In genomic region chr15:75641603-75642002, GRCh38 we compare ENCODE assay signal across 10 cellular contexts. TPM values are rescaled to one million over a fixed set of nuclear protein-coding genes. Genes with fewer than 3 reads are reported as not detected.
DNase-seq lines count a peak whose midpoint lies in the region; ATAC-seq, FAIRE-seq and TF ChIP-seq lines count a peak whose summit lies in the region.
"Had no signal": no experiment of that assay in that cellular context is flagged by ENCODE, and none has a peak within 500 bp of the region (broad histone marks: within the 10 kb centered on the region; RNA-seq: fewer than 3 reads in every experiment).

No MANE protein-coding gene starts in this region.

- H3K4me2 ChIP-seq in BLaER1 (peak overlapping the region; percentile 94), DOHH2 (ENCODE audit: low read length) (peak overlapping the region; percentile 46), OCI-LY7 (ENCODE audit: low read length) (peak overlapping the region; percentile 41), HepG2 (ENCODE audit: low read depth, low read length) (peak overlapping the region; percentile 26; the same call in 1 of the 2 replicates)

- peaks cover 32% of the 10 kb centered on the region for H4K20me1 ChIP-seq in BLaER1
- H4K20me1 ChIP-seq in DOHH2 (ENCODE audit: control insufficient read depth, insufficient read depth, low read depth, low read length): peaks cover 22% of the 10 kb centered on the region
- H4K20me1 ChIP-seq in OCI-LY7 (ENCODE audit: insufficient read depth, low read length): peaks cover 26% of the 10 kb centered on the region
- no peaks in the 10 kb centered on the region; the same call in 1 of the 2 replicates for H4K20me1 ChIP-seq in HepG2 (ENCODE audit: insufficient read depth, low read length)

- DNase-seq in OCI-LY7 (ENCODE audit: low spot score) (peak; percentile 78), HepG2 (ENCODE audit: low spot score) (no peak), iPS-NIHi7 (ENCODE audit: extremely low spot score) (no peak), SW 1271 (lab: John Stamatoyannopoulos, UW) (no peak)
- DNase-seq in stimulated activated CD4-positive, alpha-beta T cell treated with anti-CD3 and anti-CD28 coated beads, Interleukin-2, amount 100 ng/mL, for 24 hours: no peak
- DNase-seq in activated CD4-positive, alpha-beta T cell treated with anti-CD3 and anti-CD28 coated beads, Interleukin-2, amount 50 U/mL, for 4 hours: no peak
- DNase-seq: NCI-H1048 had no signal

- H2AFZ ChIP-seq in OCI-LY7 (ENCODE audit: low read length): peak overlapping the region; percentile 20; the same call in 1 of the 2 replicates
- H2AFZ ChIP-seq in HepG2 (ENCODE audit: low read length): no peak overlapping the region

- no peak overlapping the region for H3K4me3 ChIP-seq in BLaER1
- H3K4me3 ChIP-seq in DOHH2 (ENCODE audit: low read length): 0 out of 2 replicates have a peak overlapping the region, but pooled peaks have one; percentile 29
- no peak overlapping the region for H3K4me3 ChIP-seq in OCI-LY7 (ENCODE audit: low read depth, low read length, poor library complexity, severe bottlenecking)
- H3K4me3 ChIP-seq in HepG2 (replicated peaks in 1 of 3; ENCODE audit: insufficient read depth in 1 of 3, low read depth in 2 of 3, low read length in 3 of 3): no peak overlapping the region

- in situ Hi-C loops in HepG2 (cut with HindIII; ENCODE audit: extremely low pct_ligation_motif_present, low pct_unique_long_range_greater_than_20kb): loop anchor here (10.0 kb wide), 1 partner anchor 277 kb away; the partner anchor contains the start of gene MAN2C1

- no peak for FAIRE-seq in HepG2 (lab: Jason Lieb, UNC)
- FAIRE-seq: H54 had no signal

- H3K36me3 ChIP-seq in BLaER1 (peaks cover 10% of the 10 kb centered on the region), DOHH2 (ENCODE audit: control insufficient read depth, low read length) (peaks cover 34% of the 10 kb centered on the region), OCI-LY7 (ENCODE audit: insufficient read depth, low read length) (peaks cover 28% of the 10 kb centered on the region), HepG2 (replicated peaks in 1 of 2; ENCODE audit: control insufficient read depth in 1 of 2, insufficient read depth in 2 of 2, low read length in 2 of 2) (0 out of 5 replicates have a peak, but pooled peaks cover 0 to 3% of the 10 kb centered on the region in 2 experiments)

- no peak overlapping the region for H3K9ac ChIP-seq in BLaER1
- H3K9ac ChIP-seq in HepG2 (ENCODE audit: insufficient read depth, low read depth, low read length): no peak overlapping the region

- POLR2A ChIA-PET in OCI-LY7 (lab: Charles Lee): interaction anchor here (0.6 to 3.5 kb wide), 9 partner anchors 9 to 694 kb away, joined by 3 to 23 read pairs (median 5); partner anchors contain the start of genes MAN2C1 and SIN3A
- POLR2A ChIA-PET in HepG2 (lab: Yijun Ruan, JAX): interaction anchor here (0.7 to 6.9 kb wide), 8 partner anchors 10 to 488 kb away, joined by 3 to 47 read pairs (median 22); partner anchors contain the start of genes MAN2C1, SIN3A and SNUPN

- H3K4me1 ChIP-seq in BLaER1 (peaks cover 56% of the 10 kb centered on the region), DOHH2 (ENCODE audit: control insufficient read depth, low read length) (peaks cover 33% of the 10 kb centered on the region), OCI-LY7 (ENCODE audit: insufficient read depth, low read length, poor library complexity, severe bottlenecking) (peaks cover 31% of the 10 kb centered on the region), HepG2 (ENCODE audit: insufficient read depth, low read length) (peaks cover 40% of the 10 kb centered on the region)

- H3K27ac ChIP-seq in BLaER1: no peak overlapping the region
- peak overlapping the region; percentile 9; the same call in 1 of the 2 replicates for H3K27ac ChIP-seq in DOHH2 (ENCODE audit: low read depth, low read length)
- peak overlapping the region; percentile 85 for H3K27ac ChIP-seq in OCI-LY7 (ENCODE audit: low read depth, low read length, poor library complexity, severe bottlenecking)
- peak overlapping the region; percentile 94 for H3K27ac ChIP-seq in HepG2 (ENCODE audit: extremely low read length, insufficient read depth, low read length)

- no peaks in the 10 kb centered on the region for H3K9me2 ChIP-seq in DOHH2 (replicated peaks; ENCODE audit: control insufficient read depth, low read length)
- no peaks in the 10 kb centered on the region for H3K9me2 ChIP-seq in OCI-LY7 (ENCODE audit: insufficient read depth, low read length)

- WGBS in HepG2 (ENCODE audit: low lambda C conversion rate): 33% methylated on average over 5 of the region's 5 CpGs

- H3K9me3 ChIP-seq in BLaER1 (no peaks in the 10 kb centered on the region), DOHH2 (ENCODE audit: control insufficient read depth, insufficient read depth, low read length) (no peaks in the 10 kb centered on the region), OCI-LY7 (ENCODE audit: low read length) (no peaks in the 10 kb centered on the region), HepG2 (ENCODE audit: low read length) (no peaks in the 10 kb centered on the region)

- TF ChIP-seq CTCF in DOHH2 (IDR thresholded peaks at IDR 0.05; ENCODE audit: low read depth, low read length, poor library complexity, severe bottlenecking) (no peak), OCI-LY7 (conservative IDR thresholded peaks at IDR 0.05; ENCODE audit: low read length) (no peak), HepG2 (CRISPR knock-in tag; IDR thresholded peaks at IDR 0.05) (no peak)

- H3K27me3 ChIP-seq in BLaER1 (no peaks in the 10 kb centered on the region), DOHH2 (ENCODE audit: control insufficient read depth, low read length) (peaks cover 11% of the 10 kb centered on the region), HepG2 (ENCODE audit: control insufficient read depth in 1 of 2, insufficient read depth in 2 of 2, low read length in 2 of 2) (peaks cover 0 to 2% of the 10 kb centered on the region in 2 experiments; a peak in 1 of 5 replicates)

- TF ChIP-seq POLR2A in HepG2 (IDR thresholded peaks at IDR 0.05; ENCODE audit: insufficient read depth in 1 of 2, low read depth in 2 of 2, low read length in 2 of 2): no peak

- H3K79me2 ChIP-seq in DOHH2 (ENCODE audit: control insufficient read depth, low read length) (peaks cover 36% of the 10 kb centered on the region), OCI-LY7 (ENCODE audit: insufficient read depth, low read depth, low read length) (peaks cover 33% of the 10 kb centered on the region), HepG2 (ENCODE audit: insufficient read depth, low read length) (peaks cover 34% of the 10 kb centered on the region)

- peak; percentile 7; the same call in 2 of the 3 replicates for ATAC-seq in HepG2

- H3F3A ChIP-seq in DOHH2 (ENCODE audit: control insufficient read depth, insufficient read depth): peaks cover 9% of the 10 kb centered on the region

- no TSS peak for BruUV-seq in OCI-LY7 (replicated peaks; lab: Mats Ljungman, UMichigan)
- no TSS peak for BruUV-seq in HepG2 (replicated peaks; lab: Mats Ljungman, UMichigan)

- no peak for TF ChIP-seq RAD21 in HepG2 (CRISPR knock-in tag; IDR thresholded peaks at IDR 0.05)

- intact Hi-C loops in OCI-LY7 (cut with micrococcal nuclease; ENCODE audit: unreplicated experiment): loop anchor here (1.0 to 5.0 kb wide), 4 partner anchors 63 to 294 kb away; partner anchors contain the start of genes MAN2C1, NEIL1 and PTPN9
- intact Hi-C loops in HepG2 (cut with micrococcal nuclease; ENCODE audit: unreplicated experiment): loop anchor here (2.0 kb wide), 1 partner anchor 15 kb away; no protein-coding TSS in a partner anchor

- TF ChIP-seq EP300 in HepG2 (IDR thresholded peaks at IDR 0.05; ENCODE audit: low read depth in 2 of 2, low read length in 2 of 2) (no peak), HepG2 (CRISPR knock-in tag; IDR thresholded peaks at IDR 0.05; ENCODE audit: borderline replicate concordance) (no peak)

- CTCF ChIA-PET in OCI-LY7 (lab: Charles Lee; ENCODE audit: unreplicated experiment): no interaction called here
- CTCF ChIA-PET in HepG2 (lab: Yijun Ruan, JAX; ENCODE audit: low intra/inter-chr PET ratio, low total read pairs): no interaction called here

RNA-seq across cellular contexts. Expression of gene IMP3, which starts 1.6 kb away (rescaled TPM):
- total RNA-seq in OCI-LY7 (2014; rRNA removed; shearing (Covaris generic)): 135 and 174 TPM in 2 replicates
- total RNA-seq in OCI-LY7 (2022): 91.2 and 101 TPM in 2 replicates
- 143 and 165 TPM in 2 replicates for total RNA-seq in HepG2 (2016; rRNA removed; fragmentation: Illumina TruSeq; extraction: Trizol)
- total RNA-seq in HepG2 (2016; cell fraction: cytosol; rRNA removed; fragmentation: Illumina TruSeq; extraction: Trizol; ENCODE audit: low read depth): 53.3 and 58.3 TPM in 2 replicates
- total RNA-seq in HepG2 (2016; cell fraction: insoluble cytoplasmic fraction; rRNA removed; fragmentation: Illumina TruSeq; extraction: Trizol): 140 and 190 TPM in 2 replicates
- 89.4 and 101 TPM in 2 replicates for total RNA-seq in HepG2 (2016; cell fraction: membrane; rRNA removed; fragmentation: Illumina TruSeq; extraction: Trizol)
- 53.0 and 64.9 TPM in 2 replicates for total RNA-seq in HepG2 (2016; cell fraction: nucleus; rRNA removed; fragmentation: Illumina TruSeq; extraction: Trizol)
- polyA plus RNA-seq in HepG2 (2011; rRNA removed): 38.3 and 40.4 TPM in 2 replicates
- polyA plus RNA-seq in HepG2 (2011; cell fraction: cytosol; rRNA removed): 55.6 and 80.6 TPM in 2 replicates
- polyA plus RNA-seq in HepG2 (2011; cell fraction: nucleus; rRNA removed): 36.4 and 36.8 TPM in 2 replicates
- polyA plus RNA-seq in HepG2 (2012): 33.6 and 51.6 TPM in 2 replicates
- 32.6 and 40.1 TPM in 2 replicates for polyA plus RNA-seq in HepG2 (2016; cell fraction: cytosol; fragmentation: Illumina TruSeq; extraction: Trizol; ENCODE audit: low read depth)
- 146 and 162 TPM in 2 replicates for polyA plus RNA-seq in HepG2 (2016; cell fraction: insoluble cytoplasmic fraction; fragmentation: Illumina TruSeq; extraction: Trizol; ENCODE audit: low read depth)
- polyA plus RNA-seq in HepG2 (2016; cell fraction: membrane; fragmentation: Illumina TruSeq; extraction: Trizol; ENCODE audit: low read depth): 51.8 and 60.0 TPM in 2 replicates
- polyA plus RNA-seq in HepG2 (2016; cell fraction: nucleus; fragmentation: Illumina TruSeq; extraction: Trizol; ENCODE audit: insufficient read depth, low read depth): 76.9 and 83.4 TPM in 2 replicates
- 38.2 and 47.6 TPM in 2 replicates for polyA minus RNA-seq in HepG2 (2011; rRNA and poly(A)+ RNA removed; ENCODE audit: low replicate concordance)
- 32.0 and 35.4 TPM in 2 replicates for polyA minus RNA-seq in HepG2 (2011; cell fraction: cytosol; rRNA and poly(A)+ RNA removed)
- 17.8 and 21.0 TPM in 2 replicates for polyA minus RNA-seq in HepG2 (2011; cell fraction: nucleus; rRNA and poly(A)+ RNA removed)

RNA-seq across cellular contexts. Expression of gene SNX33, which starts 6.1 kb away (rescaled TPM):
- total RNA-seq in OCI-LY7 (2014; rRNA removed; shearing (Covaris generic)): 0.05 and 0.09 TPM in 2 replicates
- total RNA-seq in OCI-LY7 (2022) (0.31 and 0.38 TPM in 2 replicates), HepG2 (2016; rRNA removed; fragmentation: Illumina TruSeq; extraction: Trizol) (10.8 and 11.0 TPM in 2 replicates)
- 0.71 and 0.91 TPM in 2 replicates for total RNA-seq in HepG2 (2016; cell fraction: cytosol; rRNA removed; fragmentation: Illumina TruSeq; extraction: Trizol; ENCODE audit: low read depth)
- 7.9 and 10.3 TPM in 2 replicates for total RNA-seq in HepG2 (2016; cell fraction: insoluble cytoplasmic fraction; rRNA removed; fragmentation: Illumina TruSeq; extraction: Trizol)
- 3.9 and 4.8 TPM in 2 replicates for total RNA-seq in HepG2 (2016; cell fraction: membrane; rRNA removed; fragmentation: Illumina TruSeq; extraction: Trizol)
- total RNA-seq in HepG2 (2016; cell fraction: nucleus; rRNA removed; fragmentation: Illumina TruSeq; extraction: Trizol): 10.1 and 11.4 TPM in 2 replicates
- 11.6 and 18.9 TPM in 2 replicates for polyA plus RNA-seq in HepG2 (2011; rRNA removed)
- polyA plus RNA-seq in HepG2 (2011; cell fraction: cytosol; rRNA removed): 9.3 and 11.8 TPM in 2 replicates
- polyA plus RNA-seq in HepG2 (2011; cell fraction: nucleus; rRNA removed): 50.4 and 52.6 TPM in 2 replicates
- 12.7 and 13.6 TPM in 2 replicates for polyA plus RNA-seq in HepG2 (2012)
- 0.63 and 0.86 TPM in 2 replicates for polyA plus RNA-seq in HepG2 (2016; cell fraction: cytosol; fragmentation: Illumina TruSeq; extraction: Trizol; ENCODE audit: low read depth)
- polyA plus RNA-seq in HepG2 (2016; cell fraction: insoluble cytoplasmic fraction; fragmentation: Illumina TruSeq; extraction: Trizol; ENCODE audit: low read depth): 9.7 and 12.3 TPM in 2 replicates
- 2.5 and 3.6 TPM in 2 replicates for polyA plus RNA-seq in HepG2 (2016; cell fraction: membrane; fragmentation: Illumina TruSeq; extraction: Trizol; ENCODE audit: low read depth)
- 19.1 and 19.2 TPM in 2 replicates for polyA plus RNA-seq in HepG2 (2016; cell fraction: nucleus; fragmentation: Illumina TruSeq; extraction: Trizol; ENCODE audit: insufficient read depth, low read depth)
- 26.7 and 38.9 TPM in 2 replicates for polyA minus RNA-seq in HepG2 (2011; rRNA and poly(A)+ RNA removed; ENCODE audit: low replicate concordance)
- polyA minus RNA-seq in HepG2 (2011; cell fraction: cytosol; rRNA and poly(A)+ RNA removed): 13.9 and 19.9 TPM in 2 replicates
- polyA minus RNA-seq in HepG2 (2011; cell fraction: nucleus; rRNA and poly(A)+ RNA removed): 21.4 and 25.6 TPM in 2 replicates

RNA-seq across cellular contexts. Expression of gene SNUPN, which starts 16.1 kb away (rescaled TPM):
- total RNA-seq in OCI-LY7 (2014; rRNA removed; shearing (Covaris generic)): 32.4 and 44.4 TPM in 2 replicates
- 69.4 and 71.1 TPM in 2 replicates for total RNA-seq in OCI-LY7 (2022)
- total RNA-seq in HepG2 (2016; rRNA removed; fragmentation: Illumina TruSeq; extraction: Trizol): 16.4 and 18.3 TPM in 2 replicates
- 6.8 and 7.2 TPM in 2 replicates for total RNA-seq in HepG2 (2016; cell fraction: cytosol; rRNA removed; fragmentation: Illumina TruSeq; extraction: Trizol; ENCODE audit: low read depth)
- 15.6 and 16.3 TPM in 2 replicates for total RNA-seq in HepG2 (2016; cell fraction: insoluble cytoplasmic fraction; rRNA removed; fragmentation: Illumina TruSeq; extraction: Trizol)
- total RNA-seq in HepG2 (2016; cell fraction: membrane; rRNA removed; fragmentation: Illumina TruSeq; extraction: Trizol): 12.1 and 13.5 TPM in 2 replicates
- total RNA-seq in HepG2 (2016; cell fraction: nucleus; rRNA removed; fragmentation: Illumina TruSeq; extraction: Trizol): 6.7 and 7.2 TPM in 2 replicates
- 7.6 and 9.0 TPM in 2 replicates for polyA plus RNA-seq in HepG2 (2011; rRNA removed)
- polyA plus RNA-seq in HepG2 (2011; cell fraction: cytosol; rRNA removed): 6.7 and 7.3 TPM in 2 replicates
- 4.2 and 4.4 TPM in 2 replicates for polyA plus RNA-seq in HepG2 (2011; cell fraction: nucleus; rRNA removed)
- 6.0 and 8.6 TPM in 2 replicates for polyA plus RNA-seq in HepG2 (2012)
- 4.4 and 6.8 TPM in 2 replicates for polyA plus RNA-seq in HepG2 (2016; cell fraction: cytosol; fragmentation: Illumina TruSeq; extraction: Trizol; ENCODE audit: low read depth)
- 19.3 and 20.4 TPM in 2 replicates for polyA plus RNA-seq in HepG2 (2016; cell fraction: insoluble cytoplasmic fraction; fragmentation: Illumina TruSeq; extraction: Trizol; ENCODE audit: low read depth)
- polyA plus RNA-seq in HepG2 (2016; cell fraction: membrane; fragmentation: Illumina TruSeq; extraction: Trizol; ENCODE audit: low read depth): 8.3 and 9.4 TPM in 2 replicates
- 10.9 and 12.9 TPM in 2 replicates for polyA plus RNA-seq in HepG2 (2016; cell fraction: nucleus; fragmentation: Illumina TruSeq; extraction: Trizol; ENCODE audit: insufficient read depth, low read depth)
- polyA minus RNA-seq in HepG2 (2011; rRNA and poly(A)+ RNA removed; ENCODE audit: low replicate concordance): 5.9 and 26.5 TPM in 2 replicates
- 4.9 and 5.9 TPM in 2 replicates for polyA minus RNA-seq in HepG2 (2011; cell fraction: cytosol; rRNA and poly(A)+ RNA removed)
- polyA minus RNA-seq in HepG2 (2011; cell fraction: nucleus; rRNA and poly(A)+ RNA removed): 8.1 and 9.9 TPM in 2 replicates

Comparison
In these comparisons a context has a peak if more than half of its experiments do, and no peak if none do; other contexts are left out.
1. H3K4me2 ChIP-seq: peak in every context shown above with its lines; median percentile 94 in BLaER1; 46 in DOHH2; 41 in OCI-LY7; 26 in HepG2.